Comparison of ENCODE assay signal across 11 cellular contexts in genomic region chr6:139133733-139134360, GRCh38. TPM values are rescaled to one million over a fixed set of nuclear protein-coding genes. Genes with fewer than 3 reads are reported as not detected.
DNase-seq lines count a peak whose midpoint lies in the region; ATAC-seq and TF ChIP-seq lines count a peak whose summit lies in the region.
"Had no signal": no experiment of that assay in that cellular context is flagged by ENCODE, and none has a peak within 500 bp of the region (broad histone marks: within the 10 kb centered on the region; RNA-seq: fewer than 3 reads in every experiment).

No MANE protein-coding gene starts in this region.

- WGBS in adipose tissue, 3 donors: 29 to 53% (median 47%) methylated on average over 2 of the region's 2 CpGs

- H3K9me3 ChIP-seq in right atrium auricular region (no peaks in the 10 kb centered on the region), uterus (no peaks in the 10 kb centered on the region)

- no peak for TF ChIP-seq POLR2A in uterus (IDR thresholded peaks at IDR 0.05)

- H3K4me3 ChIP-seq in right atrium auricular region (no peak overlapping the region), uterus (peak overlapping the region in 1 of 2 donors; percentile 17)

- ATAC-seq in left ventricle myocardium superior (no peak), natural killer cell (no peak)

- H3K27me3 Mint-ChIP-seq in natural killer cell (ENCODE audit: low read depth in 2 of 2): no peaks in the 10 kb centered on the region

- peaks cover 43 to 60% of the 10 kb centered on the region in 2 donors for H3K4me1 Mint-ChIP-seq in natural killer cell

- H3K27ac Mint-ChIP-seq in natural killer cell: peak overlapping the region; percentile 98

- intact Hi-C loops in left ventricle myocardium superior (cut with micrococcal nuclease): no loop called here
- intact Hi-C loops in natural killer cell (cut with micrococcal nuclease): loop anchor here (2.0 to 5.0 kb wide), 2 partner anchors 145 to 362 kb away; partner anchors contain the start of genes CCDC28A and REPS1
- intact Hi-C loops in uterus (cut with DNase I; ENCODE audit: low total_unique reads): no loop called here

- H3K36me3 Mint-ChIP-seq in natural killer cell: no peaks in the 10 kb centered on the region

- H3K36me3 ChIP-seq in right atrium auricular region (no peaks in the 10 kb centered on the region), uterus (no peaks in the 10 kb centered on the region)

- H3K9me3 Mint-ChIP-seq in natural killer cell: no peaks in the 10 kb centered on the region

- H3K4me1 ChIP-seq in right atrium auricular region: peaks cover 0 to 41% of the 10 kb centered on the region in 2 donors
- H3K4me1 ChIP-seq in uterus: peaks cover 9 to 12% of the 10 kb centered on the region in 2 donors

- peak overlapping the region; percentile 61 for H3K4me3 Mint-ChIP-seq in natural killer cell

- peak overlapping the region; percentile 96 to 97 for H3K27ac ChIP-seq in right atrium auricular region
- H3K27ac ChIP-seq in adipose tissue (ENCODE audit: low read depth, low read length): peak overlapping the region; percentile 2
- H3K27ac ChIP-seq in uterus: peak overlapping the region; percentile 97 to 99

- DNase-seq in right atrium auricular region (ENCODE audit: low spot score): no peak
- no peak for DNase-seq in left ventricle myocardium superior
- DNase-seq in natural killer cell: no peak
- DNase-seq in uterus: no peak
- no peak for DNase-seq in NCI-H2029 (lab: John Stamatoyannopoulos, UW)
- DNase-seq in NCI-H2107 (lab: John Stamatoyannopoulos, UW): no peak
- DNase-seq in ecto neural progenitor cell (ENCODE audit: low spot score): no peak
- DNase-seq: activated CD8-positive, alpha-beta memory T cell treated with anti-CD3 and anti-CD28 coated beads for 24 hours; DMS79 treated with DMSO at 0.1 percent for 48 hours; NCI-H446 treated with DMSO at 0.1 percent for 48 hours had no signal

- TF ChIP-seq CTCF in right atrium auricular region (IDR thresholded peaks at IDR 0.05) (no peak), natural killer cell (IDR thresholded peaks at IDR 0.05) (no peak), uterus (IDR thresholded peaks at IDR 0.05) (no peak)

- H3K27me3 ChIP-seq in right atrium auricular region (no peaks in the 10 kb centered on the region), uterus (no peaks in the 10 kb centered on the region)

RNA-seq across cellular contexts. Expression of gene HECA, which starts 1.0 kb away (rescaled TPM):
- total RNA-seq in right atrium auricular region (10 to 100 TPM; 43.4 to 51.1 TPM), left ventricle myocardium superior (63.3 TPM), natural killer cell (10 to 100 TPM; 76.5 to 80.5 (median 77.6) TPM), uterus (10 to 100 TPM; 11.3 to 38.4 (median 25.7) TPM)
- 10 to 100 TPM in 2 of 3 donors, 1 to 10 TPM in 1; 3.9 to 23.4 (median 11.6) TPM for polyA plus RNA-seq in adipose tissue

Comparison
In these comparisons a context has a peak if more than half of its experiments do, and no peak if none do; other contexts are left out.
1. H3K27ac ChIP-seq: peak in every context shown above with its lines; median percentile 98 in uterus; 96 in right atrium auricular region; 2 in adipose tissue.